Comparison of ENCODE assay signal across 14 cellular contexts in the genomic region with DNA sequence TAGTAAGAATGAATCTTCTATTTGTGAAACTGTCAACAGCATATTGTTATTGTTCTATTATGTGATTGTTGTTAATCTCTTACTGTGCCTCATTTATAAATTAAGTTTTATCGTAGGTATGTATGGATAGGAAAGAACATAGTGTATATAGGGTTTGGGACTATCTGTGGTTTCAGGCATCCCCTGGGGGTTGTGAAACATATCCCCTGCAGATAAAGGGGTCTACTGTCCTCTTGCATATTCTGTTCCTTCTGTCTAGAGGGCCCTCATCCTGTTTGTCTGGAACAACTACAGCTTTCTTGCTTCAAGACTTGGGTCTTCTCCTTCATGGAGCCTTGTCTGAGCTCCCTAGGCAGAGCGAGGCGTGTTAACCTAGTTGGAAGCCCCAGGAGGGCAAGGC.
"Had no signal": no experiment of that assay in that cellular context is flagged by ENCODE, and none has a peak within 500 bp of the region (broad histone marks: within the 10 kb centered on the region; RNA-seq: fewer than 3 reads in every experiment).

No MANE protein-coding gene starts in this region.

- H3K27me3 ChIP-seq: colonic mucosa, foreskin keratinocyte, pancreas had no signal

- H3K27ac Mint-ChIP-seq: mesothelial cell of epicardium, progenitor cell of endocrine pancreas had no signal

- H3K4me1 ChIP-seq: colonic mucosa, foreskin keratinocyte, pancreas had no signal

- H3K36me3 Mint-ChIP-seq: mesothelial cell of epicardium had no signal

- H3K27ac ChIP-seq: colonic mucosa, foreskin keratinocyte, pancreas had no signal

- H3K4me3 Mint-ChIP-seq: mesothelial cell of epicardium had no signal

- DNase-seq: colonic mucosa; dermis blood vessel endothelial cell; erythroblast; foreskin keratinocyte; head of caudate nucleus; hippocampal formation; mammary epithelial cell; pancreas; right cardiac atrium; small intestine; stimulated activated CD4-positive, alpha-beta T cell treated with anti-CD3 and anti-CD28 coated beads, Interleukin-2, amount 100 ng/mL, for 48 hours; stimulated activated naive CD4-positive, alpha-beta T cell treated with Interleukin-2 at 50 U/mL for 16 hours had no signal

- H3K36me3 ChIP-seq: colonic mucosa, pancreas had no signal

- H3K9me3 ChIP-seq: colonic mucosa, pancreas had no signal

- ATAC-seq: foreskin keratinocyte, pancreas, right cardiac atrium had no signal

- H3K4me3 ChIP-seq: colonic mucosa, pancreas had no signal
